11 cellular contexts compared by ENCODE assay signal in genomic region chr22:37610480-37611148, GRCh38. TPM values are rescaled to one million over a fixed set of nuclear protein-coding genes. Genes with fewer than 3 reads are reported as not detected.
DNase-seq lines count a peak whose midpoint lies in the region; ATAC-seq and TF ChIP-seq lines count a peak whose summit lies in the region.
"Had no signal": no experiment of that assay in that cellular context is flagged by ENCODE, and none has a peak within 500 bp of the region (broad histone marks: within the 10 kb centered on the region; RNA-seq: fewer than 3 reads in every experiment).

No MANE protein-coding gene starts in this region.

- H4K8ac ChIP-seq in mesendoderm (ENCODE audit: low read depth, low read length): no peak overlapping the region

- TF ChIP-seq POLR2A in gastrocnemius medialis (IDR thresholded peaks at IDR 0.05): no peak

- H3K56ac ChIP-seq in mesendoderm (ENCODE audit: low read length): peak overlapping the region; percentile 5

- H3K36me3 ChIP-seq in left ventricle myocardium inferior: peaks cover 16% of the 10 kb centered on the region
- H3K36me3 ChIP-seq in mesendoderm (ENCODE audit: control insufficient read depth, insufficient read depth, low read length): peaks cover 4% of the 10 kb centered on the region
- H3K36me3 ChIP-seq in gastrocnemius medialis: peaks cover 0 to 14% of the 10 kb centered on the region in 2 donors

- no peak overlapping the region for H2BK15ac ChIP-seq in mesendoderm (replicated peaks; ENCODE audit: low read depth)

- TF ChIP-seq CTCF in left ventricle myocardium inferior (IDR thresholded peaks at IDR 0.05; ENCODE audit: borderline replicate concordance) (no peak), gastrocnemius medialis (IDR thresholded peaks at IDR 0.05 in 4 of 5, conservative IDR thresholded peaks at IDR 0.05 in 1 of 5) (no peak)

- no peak overlapping the region for H3K4me2 ChIP-seq in mesendoderm (ENCODE audit: low read length)

- H3K9me3 ChIP-seq in left ventricle myocardium inferior (replicated peaks) (no peaks in the 10 kb centered on the region), gastrocnemius medialis (no peaks in the 10 kb centered on the region)

- H3K36me3 Mint-ChIP-seq in activated T-helper 1 cell treated with anti-CD3 and anti-CD28 coated beads, Interleukin-12 subunit alpha, Interleukin-12 subunit beta, Interleukin-2, Interleukin-4 antibody, amounts not matched to agents 30 ng/mL and 10 ng/mL and 1 ng/mL, durations not matched to agents 14 hours and 24 hours and 36 hours (ENCODE audit: low read depth): no peaks in the 10 kb centered on the region

- H3K27me3 Mint-ChIP-seq in activated T-helper 1 cell treated with anti-CD3 and anti-CD28 coated beads, Interleukin-12 subunit alpha, Interleukin-12 subunit beta, Interleukin-2, Interleukin-4 antibody, amounts not matched to agents 30 ng/mL and 10 ng/mL and 1 ng/mL, durations not matched to agents 14 hours and 24 hours and 36 hours (ENCODE audit: insufficient read depth): no peaks in the 10 kb centered on the region

- no peak overlapping the region for H3K9ac ChIP-seq in mesendoderm (ENCODE audit: low read length)

- H3K4me3 ChIP-seq in left ventricle myocardium inferior: peak overlapping the region; percentile 92
- no peak overlapping the region for H3K4me3 ChIP-seq in mesendoderm (ENCODE audit: low read length)
- peak overlapping the region in 2 of 4 donors; percentile 93 to 98 for H3K4me3 ChIP-seq in gastrocnemius medialis

- no peak overlapping the region for H4K5ac ChIP-seq in mesendoderm (ENCODE audit: low read length)

- H3K18ac ChIP-seq in mesendoderm (ENCODE audit: low read length): no peak overlapping the region

- peaks cover 4% of the 10 kb centered on the region for H3K79me2 ChIP-seq in mesendoderm (ENCODE audit: control insufficient read depth, insufficient read depth, low read length)

- in situ Hi-C loops in gastrocnemius medialis (cut with MboI; ENCODE audit: low sequenced_read_pairs in 4 of 4): no loop called here

- no peak overlapping the region for H3K27ac Mint-ChIP-seq in activated T-helper 1 cell treated with anti-CD3 and anti-CD28 coated beads, Interleukin-12 subunit alpha, Interleukin-12 subunit beta, Interleukin-2, Interleukin-4 antibody, amounts not matched to agents 30 ng/mL and 10 ng/mL and 1 ng/mL, durations not matched to agents 14 hours and 24 hours and 36 hours

- peaks cover 35% of the 10 kb centered on the region for H3K4me1 Mint-ChIP-seq in activated T-helper 1 cell treated with anti-CD3 and anti-CD28 coated beads, Interleukin-12 subunit alpha, Interleukin-12 subunit beta, Interleukin-2, Interleukin-4 antibody, amounts not matched to agents 30 ng/mL and 10 ng/mL and 1 ng/mL, durations not matched to agents 14 hours and 24 hours and 36 hours (ENCODE audit: low read depth)

- no peak overlapping the region for H3K4ac ChIP-seq in mesendoderm (ENCODE audit: low read depth, low read length)

- peak overlapping the region; percentile 96 for H3K4me3 Mint-ChIP-seq in activated T-helper 1 cell treated with anti-CD3 and anti-CD28 coated beads, Interleukin-12 subunit alpha, Interleukin-12 subunit beta, Interleukin-2, Interleukin-4 antibody, amounts not matched to agents 30 ng/mL and 10 ng/mL and 1 ng/mL, durations not matched to agents 14 hours and 24 hours and 36 hours

- WGBS in mesendoderm (ENCODE audit: extremely low coverage, insufficient coverage, low lambda C conversion rate): no CpG with 5 or more reads among the region's 16 CpGs

- H2BK120ac ChIP-seq in mesendoderm (ENCODE audit: low read depth, low read length): no peak overlapping the region

- H3K27me3 ChIP-seq in left ventricle myocardium inferior (ENCODE audit: low read depth) (no peaks in the 10 kb centered on the region), mesendoderm (ENCODE audit: insufficient read depth, low read length, poor library complexity) (no peaks in the 10 kb centered on the region), gastrocnemius medialis (no peaks in the 10 kb centered on the region)

- intact Hi-C loops in left ventricle myocardium inferior (cut with micrococcal nuclease): no loop called here
- intact Hi-C loops in Right ventricle myocardium superior (cut with DNase I): loop anchor here (5.0 kb wide), 1 partner anchor 77 kb away; the partner anchor contains the start of gene NOL12
- intact Hi-C loops in activated T-helper 1 cell treated with anti-CD3 and anti-CD28 coated beads, Interleukin-12 subunit alpha, Interleukin-12 subunit beta, Interleukin-2, Interleukin-4 antibody, amounts not matched to agents 30 ng/mL and 10 ng/mL and 1 ng/mL, durations not matched to agents 14 hours and 24 hours and 36 hours (cut with micrococcal nuclease): no loop called here
- intact Hi-C loops in gastrocnemius medialis (cut with DNase I; ENCODE audit: low total_unique reads): no loop called here

- peaks cover 7% of the 10 kb centered on the region for H3K79me1 ChIP-seq in mesendoderm (ENCODE audit: low read length)

- no peak overlapping the region for H2AK5ac ChIP-seq in mesendoderm (ENCODE audit: low read length)

- H3K23ac ChIP-seq in mesendoderm (ENCODE audit: low read length): no peak overlapping the region

- H3K27ac ChIP-seq in left ventricle myocardium inferior (replicated peaks) (peak overlapping the region; percentile 98), mesendoderm (ENCODE audit: low read depth, low read length) (no peak overlapping the region), gastrocnemius medialis (no peak overlapping the region)

- no peaks in the 10 kb centered on the region for H3K9me3 Mint-ChIP-seq in activated T-helper 1 cell treated with anti-CD3 and anti-CD28 coated beads, Interleukin-12 subunit alpha, Interleukin-12 subunit beta, Interleukin-2, Interleukin-4 antibody, amounts not matched to agents 30 ng/mL and 10 ng/mL and 1 ng/mL, durations not matched to agents 14 hours and 24 hours and 36 hours

- ATAC-seq in Right ventricle myocardium superior (ENCODE audit: poor library complexity) (no peak), HG03521 (IDR thresholded peaks at IDR 0.05; ENCODE audit: unreplicated experiment) (no peak), gastrocnemius medialis (no peak), GM19467 (IDR thresholded peaks at IDR 0.05; ENCODE audit: unreplicated experiment) (no peak)
- ATAC-seq in activated CD4-positive, CD25-positive, alpha-beta regulatory T cell treated with anti-CD3 and anti-CD28 coated beads, Interleukin-2, amount 50 U/mL, for 24 hours: no peak

- H2BK5ac ChIP-seq in mesendoderm (ENCODE audit: low read length): no peak overlapping the region

- H3K4me1 ChIP-seq in left ventricle myocardium inferior: peaks cover 51% of the 10 kb centered on the region
- no peaks in the 10 kb centered on the region for H3K4me1 ChIP-seq in mesendoderm (ENCODE audit: control insufficient read depth, low read depth, low read length)
- H3K4me1 ChIP-seq in gastrocnemius medialis: peaks cover 28 to 34% of the 10 kb centered on the region in 2 donors

- DNase-seq in left ventricle myocardium inferior: no peak
- DNase-seq in Right ventricle myocardium superior: no peak
- no peak for DNase-seq in activated T-helper 1 cell treated with anti-CD3 and anti-CD28 coated beads, Interleukin-12 subunit alpha, Interleukin-12 subunit beta, Interleukin-2, Interleukin-4 antibody, amounts not matched to agents 30 ng/mL and 10 ng/mL and 1 ng/mL, durations not matched to agents 14 hours and 24 hours and 36 hours (ENCODE audit: low spot score)
- no peak for DNase-seq in mesendoderm
- no peak for DNase-seq in gastrocnemius medialis
- DNase-seq: DMS53; stimulated activated CD8-positive, alpha-beta memory T cell treated with anti-CD3 and anti-CD28 coated beads, Interleukin-4, amount 100 ng/mL, for 48 hours had no signal

RNA-seq across cellular contexts. Expression of gene GGA1, which starts 2.0 kb away (rescaled TPM):
- total RNA-seq in left ventricle myocardium inferior: 27.5 TPM
- 22.3 TPM for total RNA-seq in Right ventricle myocardium superior
- 70.8 and 78.9 TPM in 2 replicates for total RNA-seq in activated T-helper 1 cell treated with anti-CD3 and anti-CD28 coated beads, Interleukin-12 subunit alpha, Interleukin-12 subunit beta, Interleukin-2, Interleukin-4 antibody, amounts not matched to agents 30 ng/mL and 10 ng/mL and 1 ng/mL, durations not matched to agents 14 hours and 24 hours and 36 hours
- 23.0 TPM for polyA plus RNA-seq in mesendoderm (2013, experiment 1 of 2)
- polyA plus RNA-seq in mesendoderm (2013, experiment 2 of 2): 23.5 TPM
- 10 to 100 TPM; 39.0 to 48.8 (median 45.0) TPM for total RNA-seq in gastrocnemius medialis

RNA-seq across cellular contexts. Expression of gene SH3BP1, which starts 28.9 kb away (rescaled TPM):
- total RNA-seq in left ventricle myocardium inferior (2.5 TPM), Right ventricle myocardium superior (1.9 TPM), gastrocnemius medialis (1 to 10 TPM in 3 of 4 donors, not detected in 1; 1.1 to 1.8 (median 1.6) TPM)
- total RNA-seq in activated T-helper 1 cell treated with anti-CD3 and anti-CD28 coated beads, Interleukin-12 subunit alpha, Interleukin-12 subunit beta, Interleukin-2, Interleukin-4 antibody, amounts not matched to agents 30 ng/mL and 10 ng/mL and 1 ng/mL, durations not matched to agents 14 hours and 24 hours and 36 hours: 110 and 116 TPM in 2 replicates
- polyA plus RNA-seq in mesendoderm (2013, experiment 1 of 2): 19.3 TPM
- polyA plus RNA-seq in mesendoderm (2013, experiment 2 of 2): 19.6 TPM

RNA-seq across cellular contexts. Expression of gene LGALS2, which starts 30.7 kb away (rescaled TPM):
- total RNA-seq in left ventricle myocardium inferior (not detected), Right ventricle myocardium superior (not detected), gastrocnemius medialis (not detected)
- total RNA-seq in activated T-helper 1 cell treated with anti-CD3 and anti-CD28 coated beads, Interleukin-12 subunit alpha, Interleukin-12 subunit beta, Interleukin-2, Interleukin-4 antibody, amounts not matched to agents 30 ng/mL and 10 ng/mL and 1 ng/mL, durations not matched to agents 14 hours and 24 hours and 36 hours: not detected in 2 replicates
- polyA plus RNA-seq in mesendoderm (2013, experiment 1 of 2): not detected
- polyA plus RNA-seq in mesendoderm (2013, experiment 2 of 2): not detected
- total RNA-seq: LHCN-M2 had no signal

RNA-seq across cellular contexts. Expression of gene PDXP, which starts 47.9 kb away (rescaled TPM):
- total RNA-seq in left ventricle myocardium inferior: 23.9 TPM
- 17.6 TPM for total RNA-seq in Right ventricle myocardium superior
- total RNA-seq in activated T-helper 1 cell treated with anti-CD3 and anti-CD28 coated beads, Interleukin-12 subunit alpha, Interleukin-12 subunit beta, Interleukin-2, Interleukin-4 antibody, amounts not matched to agents 30 ng/mL and 10 ng/mL and 1 ng/mL, durations not matched to agents 14 hours and 24 hours and 36 hours: 47.0 and 50.4 TPM in 2 replicates
- 20.0 TPM for polyA plus RNA-seq in mesendoderm (2013, experiment 1 of 2)
- polyA plus RNA-seq in mesendoderm (2013, experiment 2 of 2): 20.2 TPM
- total RNA-seq in gastrocnemius medialis: 10 to 100 TPM; 10.3 to 28.7 (median 16.6) TPM

RNA-seq across cellular contexts. Expression of gene CDC42EP1, which starts 50.3 kb away (rescaled TPM):
- 17.7 TPM for total RNA-seq in left ventricle myocardium inferior
- 15.4 TPM for total RNA-seq in Right ventricle myocardium superior
- total RNA-seq in activated T-helper 1 cell treated with anti-CD3 and anti-CD28 coated beads, Interleukin-12 subunit alpha, Interleukin-12 subunit beta, Interleukin-2, Interleukin-4 antibody, amounts not matched to agents 30 ng/mL and 10 ng/mL and 1 ng/mL, durations not matched to agents 14 hours and 24 hours and 36 hours: 1.1 and 1.5 TPM in 2 replicates
- 70.7 TPM for polyA plus RNA-seq in mesendoderm (2013, experiment 1 of 2)
- polyA plus RNA-seq in mesendoderm (2013, experiment 2 of 2): 66.2 TPM
- total RNA-seq in gastrocnemius medialis: 1 to 10 TPM; 5.6 to 8.8 (median 6.8) TPM

Comparison
In these comparisons a context has a peak if more than half of its experiments do, and no peak if none do; other contexts are left out.
1. RNA of gene SH3BP1, which starts 28.9 kb away (total RNA-seq): 110 to 116 TPM in activated T-helper 1 cell treated with anti-CD3 and anti-CD28 coated beads, Interleukin-12 subunit alpha, Interleukin-12 subunit beta, Interleukin-2, Interleukin-4 antibody, amounts not matched to agents 30 ng/mL and 10 ng/mL and 1 ng/mL, durations not matched to agents 14 hours and 24 hours and 36 hours; 2.5 TPM in left ventricle myocardium inferior (single experiment), 1.9 TPM in Right ventricle myocardium superior (single experiment) and 1.1 to 1.8 TPM in gastrocnemius medialis; every median in the first group is over 10 times any median in the second.